8 cellular contexts compared by ENCODE assay signal in genomic region chr20:3820901-3821727, GRCh38. TPM values are rescaled to one million over a fixed set of nuclear protein-coding genes. Genes with fewer than 3 reads are reported as not detected.
DNase-seq lines count a peak whose midpoint lies in the region; ATAC-seq and TF ChIP-seq lines count a peak whose summit lies in the region.

No MANE protein-coding gene starts in this region.

- in situ Hi-C loops in mammary epithelial cell (cut with MboI; ENCODE audit: low sequenced_read_pairs in 2 of 2): no loop called here

- ATAC-seq in HG03095 (IDR thresholded peaks at IDR 0.05; ENCODE audit: unreplicated experiment): peak; percentile 10
- ATAC-seq in HG02610 (IDR thresholded peaks at IDR 0.05; ENCODE audit: unreplicated experiment): no peak
- ATAC-seq in GM18505 (IDR thresholded peaks at IDR 0.05; ENCODE audit: unreplicated experiment): no peak

- CTCF ChIA-PET in mammary epithelial cell (lab: Charles Lee; ENCODE audit: low non-redundant PET): interaction anchor here (0.6 to 0.8 kb wide), 3 partner anchors 34 to 36 kb away, joined by 3 to 6 read pairs (median 4); partner anchors contain the start of gene CENPB

- no peaks in the 10 kb centered on the region for H4K20me1 ChIP-seq in BLaER1 treated with 17β-estradiol and CSF1 and Interleukin-3, amounts not matched to agents 10 nM and 100 nM
- no peaks in the 10 kb centered on the region for H4K20me1 ChIP-seq in mammary epithelial cell (ENCODE audit: insufficient read depth, low read length)

- no peak for TF ChIP-seq CTCF in mammary epithelial cell (conservative IDR thresholded peaks at IDR 0.05 in 1 of 2, IDR thresholded peaks at IDR 0.05 in 1 of 2; ENCODE audit: extremely low read depth in 1 of 2, insufficient read depth in 1 of 2, low read depth in 1 of 2, low read length in 2 of 2)

- H3K79me2 ChIP-seq in mammary epithelial cell (ENCODE audit: insufficient read depth, low read length): peaks cover 12% of the 10 kb centered on the region

- H2AFZ ChIP-seq in mammary epithelial cell (ENCODE audit: low read depth, low read length): peak overlapping the region; percentile 89

- H3K27ac ChIP-seq in BLaER1 treated with 17β-estradiol and CSF1 and Interleukin-3, amounts not matched to agents 10 nM and 100 nM: peak overlapping the region; percentile 95 to 99 (median 97)
- H3K27ac ChIP-seq in mammary epithelial cell (ENCODE audit: insufficient read depth, low read depth, low read length): peak overlapping the region; percentile 87

- H3K9ac ChIP-seq in BLaER1 treated with 17β-estradiol and CSF1 and Interleukin-3, amounts not matched to agents 10 nM and 100 nM: peak overlapping the region; percentile 94 to 98 (median 96)
- H3K9ac ChIP-seq in mammary epithelial cell (ENCODE audit: insufficient read depth, low read length): peak overlapping the region; percentile 97

- peaks cover 25 to 41% (median 33%) of the 10 kb centered on the region in 11 experiments for H3K36me3 ChIP-seq in BLaER1 treated with 17β-estradiol and CSF1 and Interleukin-3, amounts not matched to agents 10 nM and 100 nM
- H3K36me3 ChIP-seq in mammary epithelial cell (ENCODE audit: insufficient read depth, low read length): peaks cover 8% of the 10 kb centered on the region

- no peak for DNase-seq in mammary epithelial cell
- DNase-seq in myocyte (ENCODE audit: low read depth): peak; percentile 57
- no peak for DNase-seq in activated CD8-positive, alpha-beta memory T cell treated with anti-CD3 and anti-CD28 coated beads, Interleukin-2, amount 50 U/mL, for 4 hours
- DNase-seq in NCI-H1694 (lab: John Stamatoyannopoulos, UW): no peak

- H3K4me1 ChIP-seq in BLaER1 treated with 17β-estradiol and CSF1 and Interleukin-3, amounts not matched to agents 10 nM and 100 nM: peaks cover 44 to 63% (median 51%) of the 10 kb centered on the region in 10 experiments
- H3K4me1 ChIP-seq in mammary epithelial cell (ENCODE audit: insufficient read depth, low read length): peaks cover 17% of the 10 kb centered on the region

- TF ChIP-seq POLR2A in GM18505 (IDR thresholded peaks at IDR 0.05; ENCODE audit: borderline replicate concordance, extremely low read depth, insufficient read depth, insufficient read length): no peak

- H3K9me3 ChIP-seq in BLaER1 treated with 17β-estradiol and CSF1 and Interleukin-3, amounts not matched to agents 10 nM and 100 nM (replicated peaks in 1 of 11): no peaks in the 10 kb centered on the region
- no peaks in the 10 kb centered on the region for H3K9me3 ChIP-seq in mammary epithelial cell (replicated peaks; ENCODE audit: insufficient read depth, low read length)

- intact Hi-C loops in mammary epithelial cell (cut with micrococcal nuclease): loop anchor here (1.0 kb wide), 5 partner anchors 25 to 68 kb away; partner anchors contain the start of gene MAVS

- no peaks in the 10 kb centered on the region for H3K27me3 ChIP-seq in BLaER1 treated with 17β-estradiol and CSF1 and Interleukin-3, amounts not matched to agents 10 nM and 100 nM
- no peaks in the 10 kb centered on the region for H3K27me3 ChIP-seq in mammary epithelial cell (ENCODE audit: insufficient read depth, low read length)

- peak overlapping the region; percentile 82 to 97 (median 87) for H3K4me2 ChIP-seq in BLaER1 treated with 17β-estradiol and CSF1 and Interleukin-3, amounts not matched to agents 10 nM and 100 nM
- peak overlapping the region; percentile 83 for H3K4me2 ChIP-seq in mammary epithelial cell (ENCODE audit: insufficient read depth, low read depth, low read length)

- peak overlapping the region; percentile 65 to 83 (median 71) for H3K4me3 ChIP-seq in BLaER1 treated with 17β-estradiol and CSF1 and Interleukin-3, amounts not matched to agents 10 nM and 100 nM
- peak overlapping the region; percentile 77 to 94 (median 82) for H3K4me3 ChIP-seq in mammary epithelial cell (replicated peaks in 1 of 3; ENCODE audit: insufficient read depth in 1 of 3, low read depth in 2 of 3, low read length in 3 of 3)

- TSS peak; percentile 62 for BruUV-seq in mammary epithelial cell (replicated peaks; lab: Mats Ljungman, UMichigan)

- WGBS in mammary epithelial cell (ENCODE audit: low coverage, missing lambda C conversion rate): 23% methylated on average over 19 of the region's 20 CpGs

- dilution Hi-C loops in mammary epithelial cell (cut with HindIII; ENCODE audit: low sequenced_read_pairs): loop anchor here (5.0 to 10.0 kb wide), 2 partner anchors 39 to 66 kb away; partner anchors contain the start of gene SPEF1

RNA-seq across cellular contexts. Expression of gene AP5S1, which starts 0.8 kb away (rescaled TPM):
- 10 to 100 TPM; 14.9 to 15.5 TPM for total RNA-seq in mammary epithelial cell
- polyA plus RNA-seq in mammary epithelial cell: 11.5 TPM
- polyA minus RNA-seq in mammary epithelial cell: 22.3 TPM
- 23.8 and 24.6 TPM in 2 replicates for total RNA-seq in myocyte
- polyA plus RNA-seq in myocyte (2012): 21.3 TPM

RNA-seq across cellular contexts. Expression of gene CDC25B, which starts 25.0 kb away (rescaled TPM):
- total RNA-seq in mammary epithelial cell (10 to 100 TPM in 1 of 2 donors, 1 to 10 TPM in 1; 5.5 to 55.5 TPM), myocyte (127 and 211 TPM in 2 replicates)
- 45.8 TPM for polyA plus RNA-seq in mammary epithelial cell
- 80.2 TPM for polyA minus RNA-seq in mammary epithelial cell
- polyA plus RNA-seq in myocyte (2012): 84.8 TPM

RNA-seq across cellular contexts. Expression of gene MAVS, which starts 25.5 kb away (rescaled TPM):
- 10 to 100 TPM; 27.7 to 37.9 TPM for total RNA-seq in mammary epithelial cell
- polyA plus RNA-seq in mammary epithelial cell: 14.6 TPM
- 43.1 TPM for polyA minus RNA-seq in mammary epithelial cell
- 21.3 and 26.7 TPM in 2 replicates for total RNA-seq in myocyte
- 25.2 TPM for polyA plus RNA-seq in myocyte (2012)

RNA-seq across cellular contexts. Expression of gene CENPB, which starts 34.6 kb away (rescaled TPM):
- 10 to 100 TPM; 56.8 to 72.2 TPM for total RNA-seq in mammary epithelial cell
- polyA plus RNA-seq in mammary epithelial cell: 33.5 TPM
- 47.9 TPM for polyA minus RNA-seq in mammary epithelial cell
- 86.0 and 88.2 TPM in 2 replicates for total RNA-seq in myocyte
- polyA plus RNA-seq in myocyte (2012): 78.8 TPM

RNA-seq across cellular contexts. Expression of gene SPEF1, which starts 39.9 kb away (rescaled TPM):
- total RNA-seq in mammary epithelial cell (under 1 TPM; 0.17 to 0.26 TPM), myocyte (0.11 TPM in 1 of 2 replicates, not detected in the other)
- 0.08 TPM for polyA plus RNA-seq in mammary epithelial cell
- not detected for polyA minus RNA-seq in mammary epithelial cell
- 0.61 TPM for polyA plus RNA-seq in myocyte (2012)
